Comparison of ENCODE assay signal across 20 cellular contexts in genomic region chr3:10888523-10889081, GRCh38.
DNase-seq lines count a peak whose midpoint lies in the region; ATAC-seq, FAIRE-seq and TF ChIP-seq lines count a peak whose summit lies in the region.
"Had no signal": no experiment of that assay in that cellular context is flagged by ENCODE, and none has a peak within 500 bp of the region (broad histone marks: within the 10 kb centered on the region; RNA-seq: fewer than 3 reads in every experiment).

No MANE protein-coding gene starts in this region.

- H3K4me3 Mint-ChIP-seq in CD14-positive monocyte (peak overlapping the region in 1 of 2 donors; percentile 43), neural crest cell (no peak overlapping the region)
- H3K4me3 Mint-ChIP-seq: T-cell had no signal

- ATAC-seq in HG03469 (IDR thresholded peaks at IDR 0.05; ENCODE audit: unreplicated experiment) (no peak), HG03196 (IDR thresholded peaks at IDR 0.05; ENCODE audit: unreplicated experiment) (no peak)
- ATAC-seq: HCT116, Panc1, SK-N-SH treated with all-trans-retinoic acid at 6 μM for 48 hours, T-cell had no signal

- H3K4me1 Mint-ChIP-seq in CD14-positive monocyte (peaks cover 9% of the 10 kb centered on the region), neural crest cell (no peaks in the 10 kb centered on the region)
- H3K4me1 Mint-ChIP-seq: T-cell had no signal

- FAIRE-seq in bronchial epithelial cell (lab: Jason Lieb, UNC): peak; percentile 97
- FAIRE-seq: D721Med, GM19239 had no signal

- no peak overlapping the region for H3K4me3 ChIP-seq in bronchial epithelial cell (ENCODE audit: low read depth, low read length)
- H3K4me3 ChIP-seq: SJCRH30 had no signal

- H3K27me3 Mint-ChIP-seq in CD14-positive monocyte (ENCODE audit: low read depth in 3 of 3): peaks cover 0 to 7% (median 0%) of the 10 kb centered on the region in 3 donors
- H3K27me3 Mint-ChIP-seq in neural crest cell (ENCODE audit: low read depth): peaks cover 32% of the 10 kb centered on the region

- H3K27ac Mint-ChIP-seq in CD14-positive monocyte: peak overlapping the region in 4 of 7 donors; percentile 6 to 77 (median 34)
- H3K27ac Mint-ChIP-seq in neural crest cell (ENCODE audit: unreplicated experiment): peak overlapping the region; percentile 23
- H3K27ac Mint-ChIP-seq: T-cell had no signal

- peaks cover 2 to 12% (median 10%) of the 10 kb centered on the region in 7 donors for H3K9me3 Mint-ChIP-seq in CD14-positive monocyte
- peaks cover 4% of the 10 kb centered on the region for H3K9me3 Mint-ChIP-seq in neural crest cell

- intact Hi-C loops in CD14-positive monocyte (cut with micrococcal nuclease): no loop called here

- H3K36me3 ChIP-seq in bronchial epithelial cell (ENCODE audit: control insufficient read depth, insufficient read depth, low read length): no peaks in the 10 kb centered on the region
- H3K36me3 ChIP-seq: SJCRH30 had no signal

- no peak for DNase-seq in CD14-positive monocyte (ENCODE audit: low spot score)
- peak; percentile 29 for DNase-seq in KG1 (lab: John Stamatoyannopoulos, UW)
- peak; percentile 75 for DNase-seq in bronchial epithelial cell (ENCODE audit: low read depth)
- DNase-seq in neural crest cell (ENCODE audit: low read depth, low spot score): no peak
- no peak for DNase-seq in NCI-H748 (lab: John Stamatoyannopoulos, UW; ENCODE audit: unreplicated experiment)
- DNase-seq: Karpas-422; NCI-H2029; NCI-H446; NCI-H524 treated with DMSO at 0.1 percent for 48 hours; NCI-H82; NK-92 treated with Interleukin-12 subunit alpha and Interleukin-12 subunit beta, amount 100 ng/mL, for 24 hours; SJCRH30; T-cell had no signal

- H3K36me3 Mint-ChIP-seq in CD14-positive monocyte: no peaks in the 10 kb centered on the region
- H3K36me3 Mint-ChIP-seq in neural crest cell (ENCODE audit: low read depth): peaks cover 5% of the 10 kb centered on the region
- H3K36me3 Mint-ChIP-seq: T-cell had no signal

- TF ChIP-seq CTCF in CD14-positive monocyte (IDR thresholded peaks at IDR 0.05) (no peak), bronchial epithelial cell (IDR thresholded peaks at IDR 0.05; ENCODE audit: insufficient read depth, low read length, severe bottlenecking) (no peak), neural crest cell (conservative IDR thresholded peaks at IDR 0.05) (no peak)

- no peaks in the 10 kb centered on the region for H3K27me3 ChIP-seq in bronchial epithelial cell (ENCODE audit: control insufficient read depth, insufficient read depth, low read length)
- H3K27me3 ChIP-seq: SJCRH30 had no signal

Comparison
In these comparisons a context has a peak if more than half of its experiments do, and no peak if none do; other contexts are left out.
1. DNase-seq: peak in KG1 (single experiment) and bronchial epithelial cell (single experiment); none in CD14-positive monocyte (single experiment), neural crest cell (single experiment) and NCI-H748 (single experiment).